Comparison of ENCODE assay signal across 28 cellular contexts in genomic region chr17:29973005-29973404, GRCh38. TPM values are rescaled to one million over a fixed set of nuclear protein-coding genes. Genes with fewer than 3 reads are reported as not detected.
"Had no signal": no experiment of that assay in that cellular context is flagged by ENCODE, and none has a peak within 500 bp of the region (broad histone marks: within the 10 kb centered on the region; RNA-seq: fewer than 3 reads in every experiment).

No MANE protein-coding gene starts in this region.

- H3K27ac Mint-ChIP-seq: naive thymus-derived CD4-positive, alpha-beta T cell; natural killer cell treated with Interleukin-12 subunit alpha and Interleukin-12 subunit beta and Interleukin-15 and Interleukin-18, amount 100 ng/mL, for 72 hours; stimulated activated effector memory CD8-positive, alpha-beta T cell treated with anti-CD3 and anti-CD28 coated beads, Interleukin-12 subunit alpha, Interleukin-12 subunit beta, amount 100 ng/mL, for 72 hours had no signal

- DNase-seq: kidney glomerular epithelial cell; left cardiac atrium; left lung; lower lobe of right lung; mammary epithelial cell; mesenchymal stem cell; naive thymus-derived CD4-positive, alpha-beta T cell; nucleus accumbens; posterior cingulate gyrus; retina; right cardiac atrium; spleen; stimulated activated CD4-positive, alpha-beta T cell treated with anti-CD3 and anti-CD28 coated beads, Interleukin-4, amount 100 ng/mL, for 24 hours; stimulated activated naive CD4-positive, alpha-beta T cell treated with Interleukin-2 at 50 U/mL for 16 hours; stimulated activated naive CD8-positive, alpha-beta T cell treated with anti-CD3 and anti-CD28 coated beads, Interleukin-15, amount 100 ng/mL, for 72 hours; substantia nigra had no signal

- H3K27me3 Mint-ChIP-seq: natural killer cell treated with Interleukin-12 subunit alpha and Interleukin-12 subunit beta and Interleukin-15 and Interleukin-18, amount 100 ng/mL, for 72 hours had no signal

- H3K4me2 ChIP-seq: hepatocyte had no signal

- ATAC-seq: left cardiac atrium; left lung; lower lobe of right lung; naive thymus-derived CD4-positive, alpha-beta T cell; natural killer cell treated with Interleukin-12 subunit alpha and Interleukin-12 subunit beta and Interleukin-15 and Interleukin-18, amount 100 ng/mL, for 72 hours; pancreas; right cardiac atrium; sciatic nerve; stimulated activated effector memory CD8-positive, alpha-beta T cell treated with anti-CD3 and anti-CD28 coated beads, Interleukin-12 subunit alpha, Interleukin-12 subunit beta, amount 100 ng/mL, for 72 hours; stimulated activated naive CD8-positive, alpha-beta T cell treated with anti-CD3 and anti-CD28 coated beads, Interleukin-15, amount 100 ng/mL, for 72 hours had no signal

- H3K4me1 Mint-ChIP-seq: naive thymus-derived CD4-positive, alpha-beta T cell; stimulated activated effector memory CD8-positive, alpha-beta T cell treated with anti-CD3 and anti-CD28 coated beads, Interleukin-12 subunit alpha, Interleukin-12 subunit beta, amount 100 ng/mL, for 72 hours; stimulated activated naive CD8-positive, alpha-beta T cell treated with anti-CD3 and anti-CD28 coated beads, Interleukin-15, amount 100 ng/mL, for 72 hours had no signal

- H3K4me3 Mint-ChIP-seq: naive thymus-derived CD4-positive, alpha-beta T cell; natural killer cell treated with Interleukin-12 subunit alpha and Interleukin-12 subunit beta and Interleukin-15 and Interleukin-18, amount 100 ng/mL, for 72 hours; stimulated activated effector memory CD8-positive, alpha-beta T cell treated with anti-CD3 and anti-CD28 coated beads, Interleukin-12 subunit alpha, Interleukin-12 subunit beta, amount 100 ng/mL, for 72 hours; stimulated activated naive CD8-positive, alpha-beta T cell treated with anti-CD3 and anti-CD28 coated beads, Interleukin-15, amount 100 ng/mL, for 72 hours had no signal

- H2AFZ ChIP-seq: hepatocyte had no signal

- H3K9me3 Mint-ChIP-seq: naive thymus-derived CD4-positive, alpha-beta T cell; natural killer cell treated with Interleukin-12 subunit alpha and Interleukin-12 subunit beta and Interleukin-15 and Interleukin-18, amount 100 ng/mL, for 72 hours; stimulated activated effector memory CD8-positive, alpha-beta T cell treated with anti-CD3 and anti-CD28 coated beads, Interleukin-12 subunit alpha, Interleukin-12 subunit beta, amount 100 ng/mL, for 72 hours; stimulated activated naive CD8-positive, alpha-beta T cell treated with anti-CD3 and anti-CD28 coated beads, Interleukin-15, amount 100 ng/mL, for 72 hours had no signal

- H3K36me3 Mint-ChIP-seq: naive thymus-derived CD4-positive, alpha-beta T cell; natural killer cell treated with Interleukin-12 subunit alpha and Interleukin-12 subunit beta and Interleukin-15 and Interleukin-18, amount 100 ng/mL, for 72 hours; stimulated activated effector memory CD8-positive, alpha-beta T cell treated with anti-CD3 and anti-CD28 coated beads, Interleukin-12 subunit alpha, Interleukin-12 subunit beta, amount 100 ng/mL, for 72 hours had no signal

- H3K27me3 ChIP-seq: hepatocyte, left lung, pancreas, spleen, tibial nerve, upper lobe of left lung, vagina had no signal

- H3K27ac ChIP-seq: hepatocyte, left lung, lower lobe of right lung, pancreas, prostate gland, skin epidermis, spleen, tibial nerve, upper lobe of left lung, vagina had no signal

- H3K4me3 ChIP-seq: hepatocyte, left lung, lower lobe of right lung, pancreas, prostate gland, skin epidermis, spleen, tibial nerve, upper lobe of left lung, vagina had no signal

- FAIRE-seq: keratinocyte, pancreas had no signal

- H3K36me3 ChIP-seq: left lung, lower lobe of right lung, pancreas, prostate gland, spleen, tibial nerve, upper lobe of left lung, vagina had no signal

- H3K9me3 ChIP-seq: left lung, lower lobe of right lung, pancreas, prostate gland, spleen, upper lobe of left lung, vagina had no signal

- H3K4me1 ChIP-seq: left lung, lower lobe of right lung, pancreas, prostate gland, spleen, tibial nerve, upper lobe of left lung, vagina had no signal

RNA-seq across cellular contexts. Expression of gene EFCAB5, which starts 31.6 kb away (rescaled TPM):
- total RNA-seq: vagina had no signal
- polyA plus RNA-seq: liver had no signal
